ENCODE assay signal across 8 cellular contexts in genomic region chr1:52142220-52143153, GRCh38. TPM values are rescaled to one million over a fixed set of nuclear protein-coding genes. Genes with fewer than 3 reads are reported as not detected.
A peak's percentile ranks its signal among the peaks of the same experiment; 100 is the strongest.
DNase-seq lines count a peak whose midpoint lies in the region; ATAC-seq and TF ChIP-seq lines count a peak whose summit lies in the region.

No MANE protein-coding gene starts in this region.

- H3K27me3 ChIP-seq in liver (ENCODE audit: control insufficient read depth in 4 of 4, insufficient read depth in 4 of 4, low read length in 3 of 4), result no peaks in the 10 kb centered on the region

- DNase-seq in NCI-H1436 (lab: John Stamatoyannopoulos, UW) (peak; percentile 46), NCI-H1436 treated with DMSO at 0.1 percent for 48 hours (lab: John Stamatoyannopoulos, UW) (no peak), NCI-H1092 (lab: John Stamatoyannopoulos, UW) (peak; percentile 17), dedifferentiated amniotic fluid mesenchymal stem cell (ENCODE audit: extremely low spot score) (peak; percentile 36)
- DNase-seq in stimulated activated CD4-positive, alpha-beta T cell treated with anti-CD3 and anti-CD28 coated beads, TNF-alpha, amount 100 ng/mL, for 48 hours (ENCODE audit: low read depth in 3 of 3), result peak in 2 of 3 donors; percentile 7 to 40

- TF ChIP-seq CTCF in WI38 (IDR thresholded peaks at IDR 0.05; ENCODE audit: low read depth, low read length) (no peak), liver (IDR thresholded peaks at IDR 0.05; ENCODE audit: low read depth, low read length, missing input control) (no peak)

- WGBS in liver, result 1% methylated on average over 79 of the region's 79 CpGs

- ATAC-seq in HG02571 (IDR thresholded peaks at IDR 0.05; ENCODE audit: unreplicated experiment), result peak; percentile 46

- no peaks in the 10 kb centered on the region for H3K36me3 ChIP-seq in liver (ENCODE audit: control insufficient read depth in 4 of 4, insufficient read depth in 3 of 4, low read depth in 1 of 4, low read length in 3 of 4)

- peak overlapping the region; percentile 91 to 96 for H3K27ac ChIP-seq in liver (ENCODE audit: low read depth in 1 of 2, low read length in 2 of 2)

- H3K9me3 ChIP-seq in liver (ENCODE audit: control insufficient read depth in 4 of 4, low read length in 3 of 4), result no peaks in the 10 kb centered on the region

- peak in 1 of 2 donors; percentile 26 for TF ChIP-seq RAD21 in liver (IDR thresholded peaks at IDR 0.05)

- H3K4me3 ChIP-seq in WI38 (ENCODE audit: low read depth, low read length) (peak overlapping the region; percentile 85), liver (ENCODE audit: low read depth in 1 of 3, low read length in 3 of 3) (peak overlapping the region; percentile 78 to 99 (median 85))

- H3K9ac ChIP-seq in liver (ENCODE audit: low read depth in 1 of 2, low read length in 2 of 2), result peak overlapping the region; percentile 89 to 91

- H3K4me1 ChIP-seq in liver (ENCODE audit: control insufficient read depth in 4 of 4, insufficient read depth in 4 of 4, low read length in 3 of 4), result peaks cover 3 to 11% (median 8%) of the 10 kb centered on the region in 4 donors

TF ChIP-seq in liver, 16 proteins besides CTCF, POLR2A, EP300 and RAD21:
- TF ChIP-seq YY1 (IDR thresholded peaks at IDR 0.05) (peak; percentile 26), ZBTB33 (IDR thresholded peaks at IDR 0.05) (no peak)
TF ChIP-seq in liver: peak in this region for 1.

RNA-seq across cellular contexts. Expression of gene ZFYVE9, which starts 0.6 kb away (rescaled TPM):
- 10 to 100 TPM in 1 of 2 donors, 1 to 10 TPM in 1; 9.9 to 20.9 TPM for total RNA-seq in liver
- 1 to 10 TPM; 3.8 to 5.6 TPM for polyA plus RNA-seq in liver
